In the genomic region with DNA sequence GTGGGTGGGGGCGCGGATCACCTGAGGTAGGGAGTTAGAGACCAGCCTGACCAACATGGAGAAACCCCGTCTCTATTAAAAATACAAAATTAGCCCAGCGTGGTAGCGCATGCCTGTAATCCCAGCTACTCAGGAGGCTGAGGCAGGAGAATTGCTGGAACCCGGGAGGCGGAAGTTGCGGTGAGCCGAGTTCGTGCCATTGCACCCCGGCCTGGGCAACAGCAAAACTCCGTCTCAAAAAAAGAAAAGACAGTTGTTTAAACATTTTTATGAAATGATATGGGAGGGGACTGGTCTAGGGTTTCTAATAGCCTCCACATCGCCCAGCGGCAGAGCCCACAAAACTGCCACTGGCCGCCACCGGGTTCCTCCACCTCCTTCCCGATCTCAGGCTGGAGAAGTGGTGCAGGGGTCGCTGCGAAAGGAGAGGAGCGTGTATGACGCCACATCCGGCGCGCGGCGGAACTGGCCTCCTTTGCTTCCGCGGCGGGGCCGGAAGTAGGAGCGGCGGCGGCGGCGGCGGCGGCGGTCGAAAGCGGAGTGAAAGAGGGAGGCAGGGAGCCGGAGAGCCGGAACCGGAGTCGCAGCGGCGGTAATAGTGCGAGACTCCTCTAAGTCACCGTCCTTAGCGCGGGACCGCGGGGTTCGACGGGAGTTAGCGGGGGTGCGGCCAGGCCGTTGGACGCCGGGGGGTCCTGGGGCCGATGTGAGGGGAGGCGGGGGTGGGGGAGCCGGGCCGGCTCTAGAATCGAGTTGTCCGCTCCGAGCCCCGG, we compare ENCODE assay signal across 8 cellular contexts. TPM values are rescaled to one million over a fixed set of nuclear protein-coding genes. Genes with fewer than 3 reads are reported as not detected.
A peak's percentile ranks its signal among the peaks of the same experiment; 100 is the strongest.
DNase-seq lines count a peak whose midpoint lies in the region; ATAC-seq and TF ChIP-seq lines count a peak whose summit lies in the region.

A gene (plus strand): TSS at position 492 of the 773 bp plus-strand sequence. CDS start 384 bp downstream, outside the sequence.

- H3K27me3 ChIP-seq in ACC112 (ENCODE audit: insufficient read depth, low read length), result no peaks in the 10 kb centered on the region
- no peaks in the 10 kb centered on the region for H3K27me3 ChIP-seq in right lobe of liver

- H3K4me3 ChIP-seq in ACC112 (ENCODE audit: low read depth, low read length), result peak within 1 kb of the TSS; percentile 92
- peak within 1 kb of the TSS; percentile 90 to 99 (median 98) for H3K4me3 ChIP-seq in right lobe of liver

- 1% methylated on average over 37 of the region's 67 CpGs for WGBS in right lobe of liver (ENCODE audit: insufficient coverage, low coverage, low lambda C conversion rate, missing lambda C conversion rate)

- intact Hi-C loops in right lobe of liver (cut with DNase I), result no loop called here

- H3K9me3 ChIP-seq in right lobe of liver, result no peaks in the 10 kb centered on the region

- peak; percentile 92 for DNase-seq in NCI-H82 (lab: John Stamatoyannopoulos, UW)
- peak; percentile 91 to 92 for DNase-seq in activated CD4-positive, alpha-beta T cell treated with anti-CD3 and anti-CD28 coated beads, Interleukin-2, amount 50 U/mL, for 48 hours
- peak; percentile 69 to 91 for DNase-seq in dermis microvascular lymphatic vessel endothelial cell (ENCODE audit: low read depth in 2 of 2)
- peak; percentile 92 to 94 (median 94) for DNase-seq in right lobe of liver
- peak; percentile 89 for DNase-seq in stimulated activated CD4-positive, alpha-beta T cell treated with anti-CD3 and anti-CD28 coated beads, Interleukin-4, amount 100 ng/mL, for 24 hours

- H3K4me1 ChIP-seq in ACC112 (ENCODE audit: control insufficient read depth, insufficient read depth, low read length, unreplicated experiment) (peaks cover 17% of the 10 kb centered on the region), right lobe of liver (peaks cover 0 to 36% (median 11%) of the 10 kb centered on the region in 4 donors)

- H3K27ac ChIP-seq in ACC112 (ENCODE audit: low read depth, low read length) (peak within 1 kb of the TSS; percentile 74), right lobe of liver (peak within 1 kb of the TSS; percentile 82 to 96 (median 84))

- TF ChIP-seq CTCF in right lobe of liver (IDR thresholded peaks at IDR 0.05), result peak in 1 of 4 donors; percentile 21

- H3K79me2 ChIP-seq in ACC112 (ENCODE audit: control insufficient read depth, insufficient read depth, low read length, unreplicated experiment), result peaks cover 49% of the 10 kb centered on the region

- H3K36me3 ChIP-seq in ACC112 (ENCODE audit: insufficient read depth, low read length) (peaks cover 27% of the 10 kb centered on the region), right lobe of liver (peaks cover 0 to 41% (median 18%) of the 10 kb centered on the region in 4 donors)

- ATAC-seq in GM19023 (IDR thresholded peaks at IDR 0.05; ENCODE audit: unreplicated experiment), result peak; percentile 70
- ATAC-seq in HG03460 (IDR thresholded peaks at IDR 0.05; ENCODE audit: unreplicated experiment), result peak; percentile 64
- ATAC-seq in right lobe of liver, result peak; percentile 95 to 97 (median 96)

- peak; percentile 84 for TF ChIP-seq POLR2A in right lobe of liver (IDR thresholded peaks at IDR 0.05)

- no peak within 1 kb of the TSS for H2AFZ ChIP-seq in ACC112 (ENCODE audit: low read length, unreplicated experiment)

RNA-seq across cellular contexts. Expression of the gene that starts here (rescaled TPM):
- total RNA-seq in dermis microvascular lymphatic vessel endothelial cell (214 and 244 TPM in 2 replicates), right lobe of liver (10 to 100 TPM; 43.1 to 59.7 (median 47.0) TPM)

Comparison
In these comparisons a context has a peak if more than half of its experiments do, and no peak if none do; other contexts are left out.
1. Peak in every context shown above with its lines: DNase-seq, ATAC-seq, H3K4me3 ChIP-seq and H3K27ac ChIP-seq.